Comparison of ENCODE assay signal across 24 cellular contexts in the genomic region with DNA sequence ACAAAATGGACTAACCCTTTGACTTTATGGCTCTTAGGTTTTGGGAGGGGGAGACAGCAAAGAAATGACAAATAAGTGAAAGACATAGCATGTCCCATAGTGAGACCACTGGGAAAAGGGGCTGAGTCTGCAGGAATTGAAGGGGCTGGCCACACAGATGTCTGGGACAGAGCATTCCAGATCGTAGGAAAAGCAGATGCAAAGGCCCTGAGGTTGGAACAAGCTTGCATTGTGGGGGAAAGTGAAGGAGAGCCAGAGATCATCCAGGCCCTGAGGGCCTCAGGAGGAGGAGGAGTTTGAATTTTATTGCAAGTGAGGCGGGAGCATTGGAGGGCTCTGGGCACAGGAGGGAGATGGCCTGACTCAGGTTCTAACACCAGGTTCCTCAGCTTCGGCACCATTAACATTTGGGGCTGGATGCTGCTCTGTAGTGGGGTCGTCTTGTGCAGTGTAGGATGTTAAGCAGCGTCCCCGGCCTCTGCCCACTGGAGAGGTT.
"Had no signal": no experiment of that assay in that cellular context is flagged by ENCODE, and none has a peak within 500 bp of the region (broad histone marks: within the 10 kb centered on the region; RNA-seq: fewer than 3 reads in every experiment).

No MANE protein-coding gene starts in this region.

- H3K4me3 Mint-ChIP-seq: activated T-cell treated with anti-CD3 and anti-CD28 coated beads, Interleukin-2, amount 50 U/mL, for 72 hours; central memory CD8-positive, alpha-beta T cell; dendritic cell treated with granulocyte-macrophage colony-stimulating factor and Interleukin-4, amounts not matched to agents 40 ng/mL and 50 ng/mL, for 4 days had no signal

- H3K27me3 Mint-ChIP-seq: dendritic cell treated with granulocyte-macrophage colony-stimulating factor and Interleukin-4, amounts not matched to agents 40 ng/mL and 50 ng/mL, for 4 days had no signal

- ATAC-seq: activated naive CD4-positive, alpha-beta T cell treated with anti-CD3 and anti-CD28 coated beads, Interleukin-2, amount 50 U/mL, for 72 hours; activated T-cell treated with anti-CD3 and anti-CD28 coated beads, Interleukin-2, amount 50 U/mL, for 72 hours; psoas muscle had no signal

- H3K27ac Mint-ChIP-seq: activated naive CD4-positive, alpha-beta T cell treated with anti-CD3 and anti-CD28 coated beads, Interleukin-2, amount 50 U/mL, for 72 hours; activated T-cell treated with anti-CD3 and anti-CD28 coated beads, Interleukin-2, amount 50 U/mL, for 72 hours; dendritic cell treated with granulocyte-macrophage colony-stimulating factor and Interleukin-4, amounts not matched to agents 40 ng/mL and 50 ng/mL, for 4 days had no signal

- H3K27ac ChIP-seq: esophagus muscularis mucosa, left ventricle myocardium inferior, parathyroid adenoma, psoas muscle had no signal

- H3K4me3 ChIP-seq: esophagus muscularis mucosa, left ventricle myocardium inferior, psoas muscle, suprapubic skin, tibial nerve had no signal

- FAIRE-seq: bronchial epithelial cell, islet of Langerhans had no signal

- H3K79me2 ChIP-seq: parathyroid adenoma had no signal

- H3K9me3 Mint-ChIP-seq: activated naive CD4-positive, alpha-beta T cell treated with anti-CD3 and anti-CD28 coated beads, Interleukin-2, amount 50 U/mL, for 72 hours; activated T-cell treated with anti-CD3 and anti-CD28 coated beads, Interleukin-2, amount 50 U/mL, for 72 hours; central memory CD8-positive, alpha-beta T cell; dendritic cell treated with granulocyte-macrophage colony-stimulating factor and Interleukin-4, amounts not matched to agents 40 ng/mL and 50 ng/mL, for 4 days had no signal

- H3K27me3 ChIP-seq: esophagus muscularis mucosa, suprapubic skin, tibial nerve had no signal

- H3K9me3 ChIP-seq: esophagus muscularis mucosa, left ventricle myocardium inferior, psoas muscle, suprapubic skin, tibial nerve had no signal

- DNase-seq: activated CD4-positive, alpha-beta T cell treated with anti-CD3 and anti-CD28 coated beads for 4 hours; activated CD4-positive, alpha-beta T cell treated with anti-CD3 and anti-CD28 coated beads, Interleukin-2, amount 50 U/mL, for 4 hours; activated CD4-positive, CD25-positive, alpha-beta regulatory T cell; activated naive CD4-positive, alpha-beta T cell; activated T-cell treated with anti-CD3 and anti-CD28 coated beads for 4 hours; activated T-cell treated with anti-CD3 and anti-CD28 coated beads, Interleukin-2, amount 50 U/mL, for 72 hours; anterior cingulate cortex; effector CD4-positive, alpha-beta T cell; foreskin melanocyte; left ventricle myocardium inferior; nucleus accumbens; psoas muscle; stimulated activated CD4-positive, alpha-beta T cell treated with anti-CD3 and anti-CD28 coated beads, Interleukin-15, amount 100 ng/mL, for 24 hours; stimulated activated CD4-positive, alpha-beta T cell treated with anti-CD3 and anti-CD28 coated beads, Interleukin-2, amount 100 ng/mL, for 24 hours; stimulated activated naive CD4-positive, alpha-beta T cell had no signal

- H2AFZ ChIP-seq: parathyroid adenoma had no signal

- H3K36me3 ChIP-seq: esophagus muscularis mucosa, left ventricle myocardium inferior, suprapubic skin, tibial nerve had no signal

- H3K36me3 Mint-ChIP-seq: activated naive CD4-positive, alpha-beta T cell treated with anti-CD3 and anti-CD28 coated beads, Interleukin-2, amount 50 U/mL, for 72 hours had no signal

- H3K9ac ChIP-seq: parathyroid adenoma had no signal
